ENCODE assay signal across 14 cellular contexts in the genomic region with DNA sequence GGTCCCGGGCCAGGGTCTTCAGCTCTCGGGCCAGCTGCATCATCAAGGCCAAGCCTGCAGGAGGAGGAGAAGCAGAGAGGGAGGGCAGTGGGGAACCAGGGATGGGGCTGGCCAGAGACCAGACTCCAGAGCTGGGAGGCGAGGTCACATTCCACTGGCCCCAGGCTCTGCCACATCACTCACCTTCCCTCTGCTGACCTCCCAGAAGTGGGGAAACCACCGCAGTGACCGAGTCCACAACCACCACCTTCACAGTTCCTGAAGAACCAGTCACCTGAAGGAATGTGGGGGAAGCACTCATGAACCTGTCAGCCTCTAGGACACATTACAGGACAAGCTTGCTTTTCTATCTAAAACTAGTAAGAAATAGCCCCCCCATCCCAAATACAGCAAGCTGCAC. TPM values are rescaled to one million over a fixed set of nuclear protein-coding genes. Genes with fewer than 3 reads are reported as not detected.
DNase-seq lines count a peak whose midpoint lies in the region; ATAC-seq and TF ChIP-seq lines count a peak whose summit lies in the region.
"Had no signal": no experiment of that assay in that cellular context is flagged by ENCODE, and none has a peak within 500 bp of the region (broad histone marks: within the 10 kb centered on the region; RNA-seq: fewer than 3 reads in every experiment).

No MANE protein-coding gene starts in this region.

- H3F3A ChIP-seq in PC-9 (ENCODE audit: insufficient read depth, low read depth) = no peaks in the 10 kb centered on the region

- BruUV-seq in MCF 10A (replicated peaks; lab: Mats Ljungman, UMichigan) (no TSS peak), mammary epithelial cell (replicated peaks; lab: Mats Ljungman, UMichigan) (no TSS peak), PC-9 (replicated peaks; lab: Mats Ljungman, UMichigan) (no TSS peak)

- dilution Hi-C loops in mammary epithelial cell (cut with HindIII; ENCODE audit: low sequenced_read_pairs) = loop anchor here (5.0 kb wide), 1 partner anchor 91 kb away; no protein-coding TSS in a partner anchor

- H3K27ac ChIP-seq in mammary epithelial cell (ENCODE audit: insufficient read depth, low read depth, low read length) (no peak overlapping the region), PC-9 (no peak overlapping the region)
- H3K27ac ChIP-seq: 22Rv1, BLaER1, GM23248 had no signal

- no peaks in the 10 kb centered on the region for H3K9me2 ChIP-seq in PC-9 (ENCODE audit: insufficient read depth)

- H3K9ac ChIP-seq in mammary epithelial cell (ENCODE audit: insufficient read depth, low read length) = no peak overlapping the region
- H3K9ac ChIP-seq: BLaER1, GM23248 had no signal

- H3K79me2 ChIP-seq in mammary epithelial cell (ENCODE audit: insufficient read depth, low read length) = no peaks in the 10 kb centered on the region
- no peaks in the 10 kb centered on the region for H3K79me2 ChIP-seq in PC-9 (ENCODE audit: low read depth)

- TF ChIP-seq CTCF in MCF 10A (IDR thresholded peaks at IDR 0.05; ENCODE audit: unreplicated experiment) (no peak), mammary epithelial cell (conservative IDR thresholded peaks at IDR 0.05 in 1 of 2, IDR thresholded peaks at IDR 0.05 in 1 of 2; ENCODE audit: extremely low read depth in 1 of 2, insufficient read depth in 1 of 2, low read depth in 1 of 2, low read length in 2 of 2) (no peak), PC-9 (conservative IDR thresholded peaks at IDR 0.05) (no peak)

- 98% methylated on average over 5 of the region's 5 CpGs for WGBS in mammary epithelial cell (ENCODE audit: low coverage, missing lambda C conversion rate)

- no peaks in the 10 kb centered on the region for H3K27me3 Mint-ChIP-seq in MCF 10A (ENCODE audit: insufficient read depth, unreplicated experiment)

- H3K27ac Mint-ChIP-seq in MCF 10A (ENCODE audit: low read depth, unreplicated experiment) = peak overlapping the region; percentile 7
- H3K27ac Mint-ChIP-seq in stimulated activated effector memory CD8-positive, alpha-beta T cell treated with anti-CD3 and anti-CD28 coated beads, Interleukin-12 subunit alpha, Interleukin-12 subunit beta, amount 100 ng/mL, for 72 hours = peak overlapping the region; percentile 39

- peaks cover 29% of the 10 kb centered on the region for H3K36me3 Mint-ChIP-seq in MCF 10A (ENCODE audit: insufficient read depth, unreplicated experiment)
- H3K36me3 Mint-ChIP-seq in stimulated activated effector memory CD8-positive, alpha-beta T cell treated with anti-CD3 and anti-CD28 coated beads, Interleukin-12 subunit alpha, Interleukin-12 subunit beta, amount 100 ng/mL, for 72 hours = peaks cover 57% of the 10 kb centered on the region

- H3K9me3 Mint-ChIP-seq in MCF 10A (ENCODE audit: unreplicated experiment) = no peaks in the 10 kb centered on the region
- H3K9me3 Mint-ChIP-seq in stimulated activated effector memory CD8-positive, alpha-beta T cell treated with anti-CD3 and anti-CD28 coated beads, Interleukin-12 subunit alpha, Interleukin-12 subunit beta, amount 100 ng/mL, for 72 hours = no peaks in the 10 kb centered on the region

- ATAC-seq in stimulated activated effector memory CD8-positive, alpha-beta T cell treated with anti-CD3 and anti-CD28 coated beads, Interleukin-12 subunit alpha, Interleukin-12 subunit beta, amount 100 ng/mL, for 72 hours = no peak
- ATAC-seq: HepG2 had no signal

- H4K20me1 ChIP-seq in mammary epithelial cell (ENCODE audit: insufficient read depth, low read length) (no peaks in the 10 kb centered on the region), PC-9 (ENCODE audit: insufficient read depth) (no peaks in the 10 kb centered on the region)

- in situ Hi-C loops in mammary epithelial cell (cut with MboI; ENCODE audit: low sequenced_read_pairs in 2 of 2) = no loop called here

- H2AFZ ChIP-seq in mammary epithelial cell (ENCODE audit: low read depth, low read length) = no peak overlapping the region
- no peak overlapping the region for H2AFZ ChIP-seq in PC-9
- H2AFZ ChIP-seq: GM23248 had no signal

- H3K4me1 Mint-ChIP-seq in MCF 10A (ENCODE audit: insufficient read depth, unreplicated experiment) = peaks cover 4% of the 10 kb centered on the region
- H3K4me1 Mint-ChIP-seq in stimulated activated effector memory CD8-positive, alpha-beta T cell treated with anti-CD3 and anti-CD28 coated beads, Interleukin-12 subunit alpha, Interleukin-12 subunit beta, amount 100 ng/mL, for 72 hours = peaks cover 11% of the 10 kb centered on the region

- no peak overlapping the region for H3K4me2 ChIP-seq in mammary epithelial cell (ENCODE audit: insufficient read depth, low read depth, low read length)
- H3K4me2 ChIP-seq in PC-9 = no peak overlapping the region
- H3K4me2 ChIP-seq: BLaER1 had no signal

- CTCF ChIA-PET in MCF 10A (lab: Yijun Ruan, JAX) = interaction anchor here (0.6 to 2.7 kb wide), 6 partner anchors 10 to 741 kb away, joined by 3 to 15 read pairs (median 4); a partner anchor contains a TSS
- CTCF ChIA-PET in mammary epithelial cell (lab: Charles Lee; ENCODE audit: low non-redundant PET) = no interaction called here
- CTCF ChIA-PET in PC-9 (lab: Charles Lee) = no interaction called here

- H3K4me3 Mint-ChIP-seq in MCF 10A (ENCODE audit: unreplicated experiment) = no peak overlapping the region
- H3K4me3 Mint-ChIP-seq in stimulated activated effector memory CD8-positive, alpha-beta T cell treated with anti-CD3 and anti-CD28 coated beads, Interleukin-12 subunit alpha, Interleukin-12 subunit beta, amount 100 ng/mL, for 72 hours = no peak overlapping the region

- intact Hi-C loops in MCF 10A (cut with micrococcal nuclease) = no loop called here
- intact Hi-C loops in mammary epithelial cell (cut with micrococcal nuclease) = no loop called here
- intact Hi-C loops in PC-9 (cut with micrococcal nuclease; ENCODE audit: unreplicated experiment) = no loop called here

- H3K36me3 ChIP-seq in mammary epithelial cell (ENCODE audit: insufficient read depth, low read length) (peaks cover 12% of the 10 kb centered on the region), PC-9 (ENCODE audit: low read depth) (no peaks in the 10 kb centered on the region)

- no peak overlapping the region for H3K4me3 ChIP-seq in mammary epithelial cell (replicated peaks in 1 of 3; ENCODE audit: insufficient read depth in 1 of 3, low read depth in 2 of 3, low read length in 3 of 3)
- H3K4me3 ChIP-seq in PC-9 = no peak overlapping the region
- H3K4me3 ChIP-seq: BLaER1, GM23248 had no signal

- POLR2A ChIA-PET in MCF 10A (lab: Yijun Ruan, JAX) (interaction anchor here (0.8 kb wide), 1 partner anchor 8 kb away, joined by 3 read pairs; no protein-coding TSS in a partner anchor), PC-9 (lab: Charles Lee; ENCODE audit: unreplicated experiment) (interaction anchor here (0.6 kb wide), 1 partner anchor 264 kb away, joined by 15 read pairs; no protein-coding TSS in a partner anchor)

- DNase-seq in MCF 10A (ENCODE audit: unreplicated experiment) = no peak
- no peak for DNase-seq in mammary epithelial cell
- DNase-seq in PC-9 = peak; percentile 63 to 74
- DNase-seq in islet precursor cell = peak; percentile 92
- no peak for DNase-seq in stimulated activated effector memory CD8-positive, alpha-beta T cell treated with anti-CD3 and anti-CD28 coated beads, Interleukin-12 subunit alpha, Interleukin-12 subunit beta, amount 100 ng/mL, for 72 hours (ENCODE audit: low spot score in 2 of 2)
- DNase-seq in stimulated activated naive CD4-positive, alpha-beta T cell (lab: John Stamatoyannopoulos, UW) = no peak
- no peak for DNase-seq in NCI-H1930 (lab: John Stamatoyannopoulos, UW)
- DNase-seq in activated naive CD4-positive, alpha-beta T cell treated with Interleukin-2 at 50 U/mL for 16 hours = no peak
- DNase-seq: DMS53, GM23248 had no signal

- H3K27me3 ChIP-seq in mammary epithelial cell (ENCODE audit: insufficient read depth, low read length) (no peaks in the 10 kb centered on the region), PC-9 (ENCODE audit: insufficient read depth, low read depth) (no peaks in the 10 kb centered on the region)
- H3K27me3 ChIP-seq: BLaER1 had no signal

- H3K4me1 ChIP-seq in mammary epithelial cell (ENCODE audit: insufficient read depth, low read length) (no peaks in the 10 kb centered on the region), PC-9 (replicated peaks; ENCODE audit: insufficient read depth) (peaks cover 7% of the 10 kb centered on the region; the same call in 1 of the 2 replicates)

- no peaks in the 10 kb centered on the region for H3K9me3 ChIP-seq in mammary epithelial cell (replicated peaks; ENCODE audit: insufficient read depth, low read length)
- no peaks in the 10 kb centered on the region for H3K9me3 ChIP-seq in PC-9 (ENCODE audit: insufficient read depth, low read depth)
- H3K9me3 ChIP-seq: BLaER1 had no signal

RNA-seq across cellular contexts. Expression of a gene that starts 16.4 kb away (rescaled TPM):
- total RNA-seq in MCF 10A (2022) (9.6 and 13.0 TPM in 2 replicates), mammary epithelial cell (10 to 100 TPM in 1 of 2 donors, 1 to 10 TPM in 1; 8.5 to 15.0 TPM), PC-9 (2021) (7.8 and 9.7 TPM in 2 replicates)
- 9.9 TPM for polyA plus RNA-seq in mammary epithelial cell
- 0.88 TPM for polyA minus RNA-seq in mammary epithelial cell

RNA-seq across cellular contexts. Expression of a gene that starts 18.1 kb away (rescaled TPM):
- total RNA-seq in MCF 10A (2022) (not detected in 2 replicates), mammary epithelial cell (not detected), PC-9 (2021) (not detected in 2 replicates)
- polyA plus RNA-seq in mammary epithelial cell = not detected
- not detected for polyA minus RNA-seq in mammary epithelial cell
- total RNA-seq: A673, GM23248, HepG2 had no signal
- polyA plus RNA-seq: GM23248, HepG2 had no signal

RNA-seq across cellular contexts. Expression of a gene that starts 38.8 kb away (rescaled TPM):
- total RNA-seq in MCF 10A (2022) (24.3 and 36.2 TPM in 2 replicates), mammary epithelial cell (10 to 100 TPM; 22.2 to 27.4 TPM), PC-9 (2021) (16.4 and 20.8 TPM in 2 replicates)
- 23.2 TPM for polyA plus RNA-seq in mammary epithelial cell
- polyA minus RNA-seq in mammary epithelial cell = 17.1 TPM

RNA-seq across cellular contexts. Expression of a gene that starts 39.8 kb away (rescaled TPM):
- total RNA-seq in MCF 10A (2022) = 22.0 and 22.6 TPM in 2 replicates
- total RNA-seq in mammary epithelial cell = 10 to 100 TPM; 15.7 to 30.2 TPM
- 15.3 TPM for polyA plus RNA-seq in mammary epithelial cell
- polyA minus RNA-seq in mammary epithelial cell = 42.9 TPM
- total RNA-seq in PC-9 (2021) = 36.7 and 38.1 TPM in 2 replicates

RNA-seq across cellular contexts. Expression of a gene that starts 44.3 kb away (rescaled TPM):
- not detected in 2 replicates for total RNA-seq in MCF 10A (2022)
- under 1 TPM; under 0.01 to 0.19 TPM for total RNA-seq in mammary epithelial cell
- polyA plus RNA-seq in mammary epithelial cell = 0.06 TPM
- polyA minus RNA-seq in mammary epithelial cell = not detected
- total RNA-seq in PC-9 (2021) = not detected in 2 replicates
- total RNA-seq: A673, GM23248, HepG2 had no signal
- polyA plus RNA-seq: GM23248 had no signal

Comparison
In these comparisons a context has a peak if more than half of its experiments do, and no peak if none do; other contexts are left out.
1. DNase-seq: peak in PC-9 (2 of 2) and islet precursor cell (single experiment); none in MCF 10A (single experiment), mammary epithelial cell (single experiment), stimulated activated effector memory CD8-positive, alpha-beta T cell treated with anti-CD3 and anti-CD28 coated beads, Interleukin-12 subunit alpha, Interleukin-12 subunit beta, amount 100 ng/mL, for 72 hours (0 of 2), stimulated activated naive CD4-positive, alpha-beta T cell (0 of 6), NCI-H1930 (0 of 2) and activated naive CD4-positive, alpha-beta T cell treated with Interleukin-2 at 50 U/mL for 16 hours (single experiment).